10 cellular contexts compared by ENCODE assay signal in the genomic region with DNA sequence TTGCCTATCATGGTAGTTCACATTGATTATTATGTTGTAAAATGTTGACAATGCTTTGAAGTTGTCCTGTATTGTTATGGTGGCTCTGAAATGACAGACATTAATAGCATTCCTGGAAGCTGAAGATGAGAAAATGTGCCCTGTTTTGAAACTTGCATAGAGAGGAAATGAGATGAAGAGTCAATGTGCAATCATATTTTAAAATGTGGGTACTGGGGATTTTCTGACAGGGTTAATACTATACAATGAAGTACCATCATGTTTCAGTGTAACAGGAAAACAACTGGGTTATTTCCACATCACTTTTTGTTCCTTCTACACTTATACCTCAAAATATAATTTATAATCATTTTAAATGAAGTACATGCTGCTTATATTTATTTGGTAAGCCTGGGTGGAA. TPM values are rescaled to one million over a fixed set of nuclear protein-coding genes. Genes with fewer than 3 reads are reported as not detected.
A peak's percentile ranks its signal among the peaks of the same experiment; 100 is the strongest.
DNase-seq lines count a peak whose midpoint lies in the region; ATAC-seq, FAIRE-seq and TF ChIP-seq lines count a peak whose summit lies in the region.
"Had no signal": no experiment of that assay in that cellular context is flagged by ENCODE, and none has a peak within 500 bp of the region (broad histone marks: within the 10 kb centered on the region; RNA-seq: fewer than 3 reads in every experiment).

No MANE protein-coding gene starts in this region.

- H3K79me2 ChIP-seq in endothelial cell of umbilical vein (ENCODE audit: control insufficient read depth, insufficient read depth, low read length) (peaks cover 68% of the 10 kb centered on the region), parathyroid adenoma (no peaks in the 10 kb centered on the region)

- peak overlapping the region; percentile 85 for H3K4me3 ChIP-seq in CD4-positive, CD25-positive, alpha-beta regulatory T cell (ENCODE audit: low read depth, low read length)
- H3K4me3 ChIP-seq in MG63 (peak overlapping the region; percentile 60), endothelial cell of umbilical vein (replicated peaks in 1 of 3; ENCODE audit: insufficient read depth in 1 of 3, low read depth in 1 of 3, low read length in 3 of 3) (peak overlapping the region; percentile 58 to 94 (median 77)), parathyroid adenoma (ENCODE audit: low read depth, low read length) (peak overlapping the region; percentile 72), H7 (ENCODE audit: insufficient read depth, low read depth, low read length) (no peak overlapping the region)

- no TSS peak for BruUV-seq in endothelial cell of umbilical vein (replicated peaks; lab: Mats Ljungman, UMichigan)

- H2AFZ ChIP-seq in endothelial cell of umbilical vein (ENCODE audit: low read depth, low read length) (no peak overlapping the region), parathyroid adenoma (peak overlapping the region; percentile 76)

- peak overlapping the region; percentile 84 for H3K4me2 ChIP-seq in endothelial cell of umbilical vein (ENCODE audit: insufficient read depth, low read length)
- H3K4me2 ChIP-seq in parathyroid adenoma (ENCODE audit: low read length), result peak overlapping the region; percentile 84

- TF ChIP-seq CTCF in endothelial cell of umbilical vein (IDR thresholded peaks at IDR 0.05; ENCODE audit: extremely low read depth in 1 of 2, insufficient read depth in 1 of 2, low read depth in 1 of 2, low read length in 2 of 2) (no peak), parathyroid adenoma (IDR thresholded peaks at IDR 0.05) (no peak)

- no peaks in the 10 kb centered on the region for H3K27me3 ChIP-seq in CD4-positive, CD25-positive, alpha-beta regulatory T cell (ENCODE audit: control insufficient read depth, insufficient read depth, low read length)
- H3K27me3 ChIP-seq in MG63, result no peaks in the 10 kb centered on the region
- no peaks in the 10 kb centered on the region for H3K27me3 ChIP-seq in endothelial cell of umbilical vein (ENCODE audit: control insufficient read depth in 2 of 2, insufficient read depth in 2 of 2, low read length in 2 of 2)
- no peaks in the 10 kb centered on the region for H3K27me3 ChIP-seq in parathyroid adenoma (ENCODE audit: control insufficient read depth, insufficient read depth, low read length)
- no peaks in the 10 kb centered on the region for H3K27me3 ChIP-seq in H7 (ENCODE audit: control insufficient read depth, insufficient read depth, low read length)

- H3K9me3 Mint-ChIP-seq in CD4-positive, CD25-positive, alpha-beta regulatory T cell, result no peaks in the 10 kb centered on the region

- POLR2A ChIA-PET in endothelial cell of umbilical vein (lab: Charles Lee), result interaction anchor here (0.8 kb wide), 1 partner anchor 41 kb away, joined by 4 read pairs; no protein-coding TSS in a partner anchor

- peak overlapping the region; percentile 89 to 99 (median 94) for H3K4me3 Mint-ChIP-seq in CD4-positive, CD25-positive, alpha-beta regulatory T cell

- peak overlapping the region; percentile 74 to 92 (median 90) for H3K27ac Mint-ChIP-seq in CD4-positive, CD25-positive, alpha-beta regulatory T cell

- intact Hi-C loops in endothelial cell of umbilical vein (cut with micrococcal nuclease), result loop anchor here (5.0 to 10.0 kb wide), 3 partner anchors 81 to 1471 kb away; no protein-coding TSS in a partner anchor

- dilution Hi-C loops in endothelial cell of umbilical vein (cut with MboI; ENCODE audit: extremely low pct_ligation_motif_present, low sequenced_read_pairs), result no loop called here

- H3K36me3 Mint-ChIP-seq in CD4-positive, CD25-positive, alpha-beta regulatory T cell, result no peaks in the 10 kb centered on the region

- DNase-seq in CD4-positive, CD25-positive, alpha-beta regulatory T cell, result peak in 1 of 3 donors; percentile 23
- DNase-seq in MG63, result no peak
- no peak for DNase-seq in endothelial cell of umbilical vein (ENCODE audit: low read depth, low spot score)
- DNase-seq in H7, result no peak
- no peak for DNase-seq in stimulated activated CD4-positive, alpha-beta T cell treated with anti-CD3 and anti-CD28 coated beads, Interleukin-4, amount 100 ng/mL, for 1 hour
- DNase-seq in globus pallidus (ENCODE audit: low spot score), result no peak
- DNase-seq: central memory CD4-positive, alpha-beta T cell; T-helper 2 cell had no signal

- no peaks in the 10 kb centered on the region for H3K36me3 ChIP-seq in CD4-positive, CD25-positive, alpha-beta regulatory T cell (ENCODE audit: control insufficient read depth, insufficient read depth, low read length)
- no peaks in the 10 kb centered on the region for H3K36me3 ChIP-seq in MG63
- no peaks in the 10 kb centered on the region for H3K36me3 ChIP-seq in endothelial cell of umbilical vein (ENCODE audit: control insufficient read depth in 2 of 2, extremely low read depth in 1 of 2, insufficient read depth in 2 of 2, low read length in 2 of 2)
- H3K36me3 ChIP-seq in parathyroid adenoma (ENCODE audit: control insufficient read depth, insufficient read depth, low read length), result peaks cover 2% of the 10 kb centered on the region
- no peaks in the 10 kb centered on the region for H3K36me3 ChIP-seq in H7 (replicated peaks; ENCODE audit: control insufficient read depth, insufficient read depth, low read length)

- H3K4me1 Mint-ChIP-seq in CD4-positive, CD25-positive, alpha-beta regulatory T cell, result peaks cover 6 to 54% (median 21%) of the 10 kb centered on the region in 4 donors

- no peaks in the 10 kb centered on the region for H3K9me3 ChIP-seq in CD4-positive, CD25-positive, alpha-beta regulatory T cell (ENCODE audit: control insufficient read depth in 2 of 2, low read length in 2 of 2)
- H3K9me3 ChIP-seq in MG63 (no peaks in the 10 kb centered on the region), endothelial cell of umbilical vein (replicated peaks; ENCODE audit: control insufficient read depth, insufficient read depth, low read length) (no peaks in the 10 kb centered on the region), parathyroid adenoma (ENCODE audit: control insufficient read depth, low read length) (no peaks in the 10 kb centered on the region)

- CTCF ChIA-PET in endothelial cell of umbilical vein (lab: Charles Lee), result interaction anchor here (0.9 to 1.5 kb wide), 6 partner anchors 40 to 616 kb away, joined by 3 to 7 read pairs (median 5); no protein-coding TSS in a partner anchor

- H3K9me1 ChIP-seq in endothelial cell of umbilical vein (replicated peaks; ENCODE audit: control insufficient read depth, extremely low read depth, insufficient read depth, low read length), result no peaks in the 10 kb centered on the region

- no peak for ATAC-seq in CD4-positive, CD25-positive, alpha-beta regulatory T cell (ENCODE audit: low read depth in 2 of 2)
- ATAC-seq in HG03520 (IDR thresholded peaks at IDR 0.05; ENCODE audit: unreplicated experiment), result no peak

- peak overlapping the region; percentile 98 for H3K9ac ChIP-seq in endothelial cell of umbilical vein (replicated peaks; ENCODE audit: extremely low read depth, insufficient read depth, low read length)
- no peak overlapping the region for H3K9ac ChIP-seq in parathyroid adenoma

- TF ChIP-seq POLR2A in endothelial cell of umbilical vein (IDR thresholded peaks at IDR 0.05; ENCODE audit: low read depth, low read length), result no peak

- H3K4me1 ChIP-seq in CD4-positive, CD25-positive, alpha-beta regulatory T cell (ENCODE audit: control insufficient read depth, insufficient read depth, low read length, poor library complexity, severe bottlenecking), result peaks cover 8% of the 10 kb centered on the region
- H3K4me1 ChIP-seq in endothelial cell of umbilical vein (ENCODE audit: control insufficient read depth, extremely low read depth, insufficient read depth, low read length) (peaks cover 46% of the 10 kb centered on the region), parathyroid adenoma (peaks cover 6% of the 10 kb centered on the region)

- peak overlapping the region; percentile 75 for H3K27ac ChIP-seq in CD4-positive, CD25-positive, alpha-beta regulatory T cell (ENCODE audit: insufficient read depth, low read length, poor library complexity, severe bottlenecking)
- peak overlapping the region; percentile 97 for H3K27ac ChIP-seq in endothelial cell of umbilical vein (ENCODE audit: insufficient read depth, low read depth, low read length)
- no peak overlapping the region for H3K27ac ChIP-seq in parathyroid adenoma

- no peak for FAIRE-seq in endothelial cell of umbilical vein (lab: Jason Lieb, UNC)

- H4K20me1 ChIP-seq in endothelial cell of umbilical vein (replicated peaks; ENCODE audit: control insufficient read depth, extremely low read depth, insufficient read depth, low read length), result peaks cover 2% of the 10 kb centered on the region

- no peaks in the 10 kb centered on the region for H3K27me3 Mint-ChIP-seq in CD4-positive, CD25-positive, alpha-beta regulatory T cell

TF ChIP-seq in endothelial cell of umbilical vein, 7 proteins besides CTCF, POLR2A, EP300 and RAD21:
- no peak for TF ChIP-seq POLR2AphosphoS5 (IDR thresholded peaks at IDR 0.05; ENCODE audit: insufficient read depth, low read depth, low read length)
- no peak for TF ChIP-seq EZH2 (IDR thresholded peaks at IDR 0.05; ENCODE audit: borderline replicate concordance, low read depth, low read length, severe bottlenecking)
- no peak for TF ChIP-seq GATA2 (IDR thresholded peaks at IDR 0.05; ENCODE audit: insufficient read depth, insufficient read length, low read depth, low read length)
- no peak for TF ChIP-seq JUN (IDR thresholded peaks at IDR 0.05; ENCODE audit: borderline replicate concordance, insufficient read depth, insufficient read length, low read depth)
- no peak for TF ChIP-seq FOS (IDR thresholded peaks at IDR 0.05; ENCODE audit: borderline replicate concordance, insufficient read depth, low read length)
- TF ChIP-seq MYC (IDR thresholded peaks at IDR 0.05; ENCODE audit: low read depth, low read length), result no peak
- TF ChIP-seq, protein P1, sequence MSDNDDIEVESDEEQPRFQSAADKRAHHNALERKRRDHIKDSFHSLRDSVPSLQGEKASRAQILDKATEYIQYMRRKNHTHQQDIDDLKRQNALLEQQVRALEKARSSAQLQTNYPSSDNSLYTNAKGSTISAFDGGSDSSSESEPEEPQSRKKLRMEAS (IDR thresholded peaks at IDR 0.05; ENCODE audit: insufficient read depth, insufficient read length), result no peak

RNA-seq across cellular contexts. Expression of gene RBMS3, which starts 2.9 kb away (rescaled TPM):
- 5.9 TPM for total RNA-seq in CD4-positive, CD25-positive, alpha-beta regulatory T cell
- 10 to 100 TPM in 1 of 4 donors, 1 to 10 TPM in 3; 5.2 to 18.8 (median 9.0) TPM for polyA plus RNA-seq in CD4-positive, CD25-positive, alpha-beta regulatory T cell
- total RNA-seq in MG63 (2014; rRNA removed; shearing (Covaris generic); ENCODE audit: low replicate concordance), result 3.0 and 12.0 TPM in 2 replicates
- total RNA-seq in endothelial cell of umbilical vein, result 37.3 and 42.3 TPM in 2 replicates
- polyA plus RNA-seq in endothelial cell of umbilical vein, result 13.6 and 16.3 TPM in 2 replicates
- polyA plus RNA-seq in endothelial cell of umbilical vein (2011; cell fraction: cytosol; rRNA removed), result 11.4 and 11.9 TPM in 2 replicates
- polyA plus RNA-seq in endothelial cell of umbilical vein (2011; cell fraction: nucleus; rRNA removed), result 42.3 and 46.1 TPM in 2 replicates
- polyA plus RNA-seq in endothelial cell of umbilical vein (2012), result 8.2 and 10.2 TPM in 2 replicates
- 95.1 and 103 TPM in 2 replicates for polyA minus RNA-seq in endothelial cell of umbilical vein
- 7.3 TPM for polyA minus RNA-seq in endothelial cell of umbilical vein (2011; cell fraction: cytosol; rRNA and poly(A)+ RNA removed)
- polyA minus RNA-seq in endothelial cell of umbilical vein (2011; cell fraction: nucleus; rRNA and poly(A)+ RNA removed), result 142 and 159 TPM in 2 replicates
- 9.4 and 14.4 TPM in 2 replicates for total RNA-seq in H7 (2014; rRNA removed; shearing (Covaris generic))
